ENCODE assay signal across 8 cellular contexts in genomic region chr10:71548494-71548846, GRCh38.
DNase-seq lines count a peak whose midpoint lies in the region.

No MANE protein-coding gene starts in this region.

- in situ Hi-C loops in G401 (cut with HindIII; ENCODE audit: low sequenced_read_pairs) = no loop called here

- peak overlapping the region; percentile 62 for H3K27ac ChIP-seq in mesodermal cell (ENCODE audit: low read depth, low read length, severe bottlenecking)

- H3K4me3 ChIP-seq in mesodermal cell (ENCODE audit: extremely low read depth, insufficient read depth, low read length, poor library complexity, severe bottlenecking) = no peak overlapping the region

- peak; percentile 27 for DNase-seq in G401 (ENCODE audit: low spot score)
- DNase-seq in LHCN-M2 (ENCODE audit: low read depth) = peak; percentile 6
- DNase-seq in amniotic epithelial cell (ENCODE audit: low read depth) = peak; percentile 3
- DNase-seq in globus pallidus (ENCODE audit: low spot score) = no peak
- no peak for DNase-seq in NCI-H1048 (lab: John Stamatoyannopoulos, UW)
- DNase-seq in NCI-H2171 treated with DMSO at 0.1 percent for 48 hours (lab: John Stamatoyannopoulos, UW) = no peak
- DNase-seq in NCI-H510A (lab: John Stamatoyannopoulos, UW) = no peak

- no peaks in the 10 kb centered on the region for H3K36me3 ChIP-seq in mesodermal cell (ENCODE audit: control insufficient read depth, insufficient read depth, low read length)

- H3K9me3 ChIP-seq in mesodermal cell (ENCODE audit: control insufficient read depth, low read length) = no peaks in the 10 kb centered on the region

- H3K4me1 ChIP-seq in mesodermal cell (ENCODE audit: control insufficient read depth, insufficient read depth, low read length, poor library complexity, severe bottlenecking) = peaks cover 5% of the 10 kb centered on the region

Comparison
In these comparisons a context has a peak if more than half of its experiments do, and no peak if none do; other contexts are left out.
1. DNase-seq: peak in G401 (single experiment), LHCN-M2 (single experiment) and amniotic epithelial cell (single experiment); none in globus pallidus (single experiment), NCI-H1048 (single experiment), NCI-H2171 treated with DMSO at 0.1 percent for 48 hours (single experiment) and NCI-H510A (single experiment).